8 cellular contexts compared by ENCODE assay signal in the genomic region with DNA sequence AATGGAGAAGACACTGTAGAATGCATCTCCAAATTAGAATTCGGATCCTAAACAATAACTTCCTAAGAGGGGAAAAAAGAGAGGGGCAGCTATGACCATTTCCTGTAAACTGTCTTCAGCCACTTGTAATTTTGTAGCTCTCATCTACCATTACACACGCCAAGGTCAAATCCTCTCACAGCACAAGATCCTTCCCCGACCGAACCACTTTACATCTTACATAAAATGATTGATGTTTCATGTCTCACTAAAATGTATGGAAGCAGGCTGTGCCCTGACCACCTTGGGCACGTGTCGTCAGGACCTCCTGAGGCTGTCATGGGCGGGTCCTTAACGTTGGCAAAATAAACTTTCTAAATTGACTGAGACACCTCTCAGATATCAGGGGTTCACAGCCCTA.
A peak's percentile ranks its signal among the peaks of the same experiment; 100 is the strongest.
DNase-seq lines count a peak whose midpoint lies in the region; TF ChIP-seq lines count a peak whose summit lies in the region.

No MANE protein-coding gene starts in this region.

- peak overlapping the region; percentile 58; the same call in 1 of the 2 replicates for H3K27ac ChIP-seq in HEK293 (ENCODE audit: extremely low read depth, low read depth, low read length)

- peaks cover 6% of the 10 kb centered on the region for H3K4me1 ChIP-seq in HEK293 (ENCODE audit: control insufficient read depth, insufficient read depth, low read length)

- peak; percentile 42 for DNase-seq in EH (ENCODE audit: low read depth)
- peak; percentile 43 for DNase-seq in NCI-H69 (lab: John Stamatoyannopoulos, UW)
- DNase-seq in activated CD8-positive, alpha-beta memory T cell treated with anti-CD3 and anti-CD28 coated beads, Interleukin-2, amount 50 U/mL, for 4 hours = peak; percentile 26
- peak; percentile 6 for DNase-seq in fibroblast of gingiva (ENCODE audit: low read depth)
- peak; percentile 22 for DNase-seq in pons (ENCODE audit: low spot score)
- no peak for DNase-seq in HuH-7 (ENCODE audit: low spot score)
- no peak for DNase-seq in epidermal melanocyte (ENCODE audit: insufficient read length, low spot score)

- TF ChIP-seq CTCF in HEK293 (tag by site-specific recombination; IDR thresholded peaks at IDR 0.05) = no peak

- POLR2A ChIA-PET in HEK293 (lab: Yijun Ruan, JAX) = no interaction called here

- H3K4me3 ChIP-seq in HEK293 (ENCODE audit: low read depth, low read length) = no peak overlapping the region

- no peaks in the 10 kb centered on the region for H3K36me3 ChIP-seq in HEK293 (ENCODE audit: control insufficient read depth in 2 of 2, insufficient read depth in 1 of 2, low read length in 2 of 2)

- H3K9me3 ChIP-seq in HEK293 (ENCODE audit: control insufficient read depth, insufficient read depth, low read depth, low read length) = no peaks in the 10 kb centered on the region; the same call in 1 of the 2 replicates

- CTCF ChIA-PET in HEK293 (lab: Yijun Ruan, JAX) = interaction anchor here (0.6 to 0.8 kb wide), 2 partner anchors 195 to 1768 kb away, joined by 3 read pairs; no protein-coding TSS in a partner anchor

TF ChIP-seq in HEK293, 187 proteins besides CTCF, POLR2A, EP300 and RAD21 (continues in another document):
- TF ChIP-seq SP7 (tag by site-specific recombination; IDR thresholded peaks at IDR 0.05) (peak; percentile 63; the same call in 1 of the 2 replicates), ZNF302 (tag by site-specific recombination; IDR thresholded peaks at IDR 0.05; ENCODE audit: low read depth) (no peak), ZNF561 (tag by site-specific recombination; IDR thresholded peaks at IDR 0.05; ENCODE audit: borderline replicate concordance) (peak; percentile 17; the same call in 1 of the 2 replicates), ZNF658 (tag by site-specific recombination; IDR thresholded peaks at IDR 0.05) (no peak), ZFP41 (tag by site-specific recombination; IDR thresholded peaks at IDR 0.05; ENCODE audit: borderline replicate concordance) (no peak), IKZF3 (tag by site-specific recombination; IDR thresholded peaks at IDR 0.05) (peak; percentile 60; the same call in 1 of the 2 replicates), ZNF629 (tag by site-specific recombination; IDR thresholded peaks at IDR 0.05) (peak; percentile 84; the same call in 1 of the 2 replicates), ZNF223 (tag by site-specific recombination; IDR thresholded peaks at IDR 0.05) (0 out of 2 replicates have a peak, but pooled peaks have one; percentile 24), ZXDB (tag by site-specific recombination; IDR thresholded peaks at IDR 0.05) (peak; percentile 42), KLF1 (tag by site-specific recombination; IDR thresholded peaks at IDR 0.05) (no peak), ZNF169 (tag by site-specific recombination; IDR thresholded peaks at IDR 0.05) (no peak), FEZF1 (tag by site-specific recombination; IDR thresholded peaks at IDR 0.05) (0 out of 2 replicates have a peak, but pooled peaks have one; percentile 14), ZNF423 (tag by site-specific recombination; IDR thresholded peaks at IDR 0.05) (no peak), ZNF558 (tag by site-specific recombination; IDR thresholded peaks at IDR 0.05) (no peak), ZEB2 (tag by site-specific recombination; IDR thresholded peaks at IDR 0.05) (peak; percentile 61), ZBTB48 (tag by site-specific recombination; IDR thresholded peaks at IDR 0.05) (no peak), ZNF529 (tag by site-specific recombination; IDR thresholded peaks at IDR 0.05; ENCODE audit: insufficient replicate concordance) (no peak), ZBTB21 (tag by site-specific recombination; IDR thresholded peaks at IDR 0.05) (peak; percentile 72), ZNF571 (tag by site-specific recombination; IDR thresholded peaks at IDR 0.05) (no peak)
- TF ChIP-seq, protein P1, sequence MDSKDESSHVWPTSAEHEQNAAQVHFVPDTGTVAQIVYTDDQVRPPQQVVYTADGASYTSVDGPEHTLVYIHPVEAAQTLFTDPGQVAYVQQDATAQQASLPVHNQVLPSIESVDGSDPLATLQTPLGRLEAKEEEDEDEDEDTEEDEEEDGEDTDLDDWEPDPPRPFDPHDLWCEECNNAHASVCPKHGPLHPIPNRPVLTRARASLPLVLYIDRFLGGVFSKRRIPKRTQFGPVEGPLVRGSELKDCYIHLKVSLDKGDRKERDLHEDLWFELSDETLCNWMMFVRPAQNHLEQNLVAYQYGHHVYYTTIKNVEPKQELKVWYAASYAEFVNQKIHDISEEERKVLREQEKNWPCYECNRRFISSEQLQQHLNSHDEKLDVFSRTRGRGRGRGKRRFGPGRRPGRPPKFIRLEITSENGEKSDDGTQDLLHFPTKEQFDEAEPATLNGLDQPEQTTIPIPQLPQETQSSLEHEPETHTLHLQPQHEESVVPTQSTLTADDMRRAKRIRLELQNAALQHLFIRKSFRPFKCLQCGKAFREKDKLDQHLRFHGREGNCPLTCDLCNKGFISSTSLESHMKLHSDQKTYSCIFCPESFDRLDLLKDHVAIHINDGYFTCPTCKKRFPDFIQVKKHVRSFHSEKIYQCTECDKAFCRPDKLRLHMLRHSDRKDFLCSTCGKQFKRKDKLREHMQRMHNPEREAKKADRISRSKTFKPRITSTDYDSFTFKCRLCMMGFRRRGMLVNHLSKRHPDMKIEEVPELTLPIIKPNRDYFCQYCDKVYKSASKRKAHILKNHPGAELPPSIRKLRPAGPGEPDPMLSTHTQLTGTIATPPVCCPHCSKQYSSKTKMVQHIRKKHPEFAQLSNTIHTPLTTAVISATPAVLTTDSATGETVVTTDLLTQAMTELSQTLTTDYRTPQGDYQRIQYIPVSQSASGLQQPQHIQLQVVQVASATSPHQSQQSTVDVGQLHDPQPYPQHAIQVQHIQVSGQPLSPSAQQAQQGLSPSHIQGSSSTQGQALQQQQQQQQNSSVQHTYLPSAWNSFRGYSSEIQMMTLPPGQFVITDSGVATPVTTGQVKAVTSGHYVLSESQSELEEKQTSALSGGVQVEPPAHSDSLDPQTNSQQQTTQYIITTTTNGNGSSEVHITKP (tag by site-specific recombination; IDR thresholded peaks at IDR 0.05) = peak; percentile 92
- TF ChIP-seq, protein P2, sequence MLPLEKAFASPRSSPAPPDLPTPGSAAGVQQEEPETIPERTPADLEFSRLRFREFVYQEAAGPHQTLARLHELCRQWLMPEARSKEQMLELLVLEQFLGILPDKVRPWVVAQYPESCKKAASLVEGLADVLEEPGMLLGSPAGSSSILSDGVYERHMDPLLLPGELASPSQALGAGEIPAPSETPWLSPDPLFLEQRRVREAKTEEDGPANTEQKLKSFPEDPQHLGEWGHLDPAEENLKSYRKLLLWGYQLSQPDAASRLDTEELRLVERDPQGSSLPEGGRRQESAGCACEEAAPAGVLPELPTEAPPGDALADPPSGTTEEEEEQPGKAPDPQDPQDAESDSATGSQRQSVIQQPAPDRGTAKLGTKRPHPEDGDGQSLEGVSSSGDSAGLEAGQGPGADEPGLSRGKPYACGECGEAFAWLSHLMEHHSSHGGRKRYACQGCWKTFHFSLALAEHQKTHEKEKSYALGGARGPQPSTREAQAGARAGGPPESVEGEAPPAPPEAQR (tag by site-specific recombination; IDR thresholded peaks at IDR 0.05) = no peak
- TF ChIP-seq, protein P3, sequence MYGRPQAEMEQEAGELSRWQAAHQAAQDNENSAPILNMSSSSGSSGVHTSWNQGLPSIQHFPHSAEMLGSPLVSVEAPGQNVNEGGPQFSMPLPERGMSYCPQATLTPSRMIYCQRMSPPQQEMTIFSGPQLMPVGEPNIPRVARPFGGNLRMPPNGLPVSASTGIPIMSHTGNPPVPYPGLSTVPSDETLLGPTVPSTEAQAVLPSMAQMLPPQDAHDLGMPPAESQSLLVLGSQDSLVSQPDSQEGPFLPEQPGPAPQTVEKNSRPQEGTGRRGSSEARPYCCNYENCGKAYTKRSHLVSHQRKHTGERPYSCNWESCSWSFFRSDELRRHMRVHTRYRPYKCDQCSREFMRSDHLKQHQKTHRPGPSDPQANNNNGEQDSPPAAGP (tag by site-specific recombination; IDR thresholded peaks at IDR 0.05) = no peak
- TF ChIP-seq, protein P4, sequence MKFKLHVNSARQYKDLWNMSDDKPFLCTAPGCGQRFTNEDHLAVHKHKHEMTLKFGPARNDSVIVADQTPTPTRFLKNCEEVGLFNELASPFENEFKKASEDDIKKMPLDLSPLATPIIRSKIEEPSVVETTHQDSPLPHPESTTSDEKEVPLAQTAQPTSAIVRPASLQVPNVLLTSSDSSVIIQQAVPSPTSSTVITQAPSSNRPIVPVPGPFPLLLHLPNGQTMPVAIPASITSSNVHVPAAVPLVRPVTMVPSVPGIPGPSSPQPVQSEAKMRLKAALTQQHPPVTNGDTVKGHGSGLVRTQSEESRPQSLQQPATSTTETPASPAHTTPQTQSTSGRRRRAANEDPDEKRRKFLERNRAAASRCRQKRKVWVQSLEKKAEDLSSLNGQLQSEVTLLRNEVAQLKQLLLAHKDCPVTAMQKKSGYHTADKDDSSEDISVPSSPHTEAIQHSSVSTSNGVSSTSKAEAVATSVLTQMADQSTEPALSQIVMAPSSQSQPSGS (tag by site-specific recombination; IDR thresholded peaks at IDR 0.05; ENCODE audit: low read depth) = no peak
- TF ChIP-seq, protein P5, sequence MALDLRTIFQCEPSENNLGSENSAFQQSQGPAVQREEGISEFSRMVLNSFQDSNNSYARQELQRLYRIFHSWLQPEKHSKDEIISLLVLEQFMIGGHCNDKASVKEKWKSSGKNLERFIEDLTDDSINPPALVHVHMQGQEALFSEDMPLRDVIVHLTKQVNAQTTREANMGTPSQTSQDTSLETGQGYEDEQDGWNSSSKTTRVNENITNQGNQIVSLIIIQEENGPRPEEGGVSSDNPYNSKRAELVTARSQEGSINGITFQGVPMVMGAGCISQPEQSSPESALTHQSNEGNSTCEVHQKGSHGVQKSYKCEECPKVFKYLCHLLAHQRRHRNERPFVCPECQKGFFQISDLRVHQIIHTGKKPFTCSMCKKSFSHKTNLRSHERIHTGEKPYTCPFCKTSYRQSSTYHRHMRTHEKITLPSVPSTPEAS (tag by site-specific recombination; IDR thresholded peaks at IDR 0.05) = 0 out of 2 replicates have a peak, but pooled peaks have one; percentile 48
- TF ChIP-seq, protein P6, sequence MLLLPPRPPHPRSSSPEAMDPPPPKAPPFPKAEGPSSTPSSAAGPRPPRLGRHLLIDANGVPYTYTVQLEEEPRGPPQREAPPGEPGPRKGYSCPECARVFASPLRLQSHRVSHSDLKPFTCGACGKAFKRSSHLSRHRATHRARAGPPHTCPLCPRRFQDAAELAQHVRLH (tag by site-specific recombination; IDR thresholded peaks at IDR 0.05) = 0 out of 2 replicates have a peak, but pooled peaks have one; percentile 19

Comparison
In these comparisons a context has a peak if more than half of its experiments do, and no peak if none do; other contexts are left out.
1. DNase-seq: peak in EH (single experiment), NCI-H69 (single experiment), activated CD8-positive, alpha-beta memory T cell treated with anti-CD3 and anti-CD28 coated beads, Interleukin-2, amount 50 U/mL, for 4 hours (single experiment), fibroblast of gingiva (single experiment) and pons (single experiment); none in HuH-7 (single experiment) and epidermal melanocyte (single experiment).